ENCODE assay signal across 19 cellular contexts in the genomic region with DNA sequence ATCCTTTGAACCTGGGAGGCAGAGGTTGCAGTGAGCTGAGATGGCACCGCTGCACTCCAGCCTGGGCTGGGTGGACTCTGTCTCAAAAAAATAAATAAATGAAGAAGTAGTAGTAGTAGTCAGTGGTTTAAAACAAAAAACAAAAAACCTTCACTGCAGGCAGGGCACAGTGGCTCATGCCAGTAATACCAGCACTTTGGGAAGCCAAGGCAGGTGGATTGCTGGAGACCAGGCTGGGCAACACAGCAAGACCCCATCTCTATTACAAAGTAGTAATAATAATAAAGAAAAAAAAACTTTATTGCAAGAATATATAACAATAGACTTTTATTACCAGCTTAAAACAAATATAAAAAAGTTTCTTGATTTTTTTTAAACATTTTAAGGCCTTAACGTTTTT. TPM values are rescaled to one million over a fixed set of nuclear protein-coding genes. Genes with fewer than 3 reads are reported as not detected.
A peak's percentile ranks its signal among the peaks of the same experiment; 100 is the strongest.
DNase-seq lines count a peak whose midpoint lies in the region; ATAC-seq and TF ChIP-seq lines count a peak whose summit lies in the region.
"Had no signal": no experiment of that assay in that cellular context is flagged by ENCODE, and none has a peak within 500 bp of the region (broad histone marks: within the 10 kb centered on the region; RNA-seq: fewer than 3 reads in every experiment).

No MANE protein-coding gene starts in this region.

- no peak overlapping the region for H3K4me3 ChIP-seq in SK-N-MC
- H3K4me3 ChIP-seq in vagina, result no peak overlapping the region
- no peak overlapping the region for H3K4me3 ChIP-seq in heart right ventricle
- H3K4me3 ChIP-seq: K562, PC-9 had no signal

- H3K9me3 ChIP-seq in SK-N-MC (ENCODE audit: low read depth, low read length) (no peaks in the 10 kb centered on the region), vagina (no peaks in the 10 kb centered on the region), heart right ventricle (no peaks in the 10 kb centered on the region)
- H3K9me3 ChIP-seq: BE2C had no signal

- H3K4me3 Mint-ChIP-seq in activated CD4-positive, alpha-beta T cell treated with anti-CD3 and anti-CD28 coated beads for 36 hours, result no peak overlapping the region
- H3K4me3 Mint-ChIP-seq in activated CD4-positive, alpha-beta T cell treated with anti-CD3 and anti-CD28 coated beads, Interleukin-2, amount 10 ng/mL, durations not matched to agents 24 days and 14 days, result no peak overlapping the region
- H3K4me3 Mint-ChIP-seq in immature natural killer cell, result peak overlapping the region in 4 of 5 donors; percentile 62 to 75 (median 68)

- no peaks in the 10 kb centered on the region for H3K9me3 Mint-ChIP-seq in activated CD4-positive, alpha-beta T cell treated with anti-CD3 and anti-CD28 coated beads for 36 hours (ENCODE audit: low read depth)
- H3K9me3 Mint-ChIP-seq in activated CD4-positive, alpha-beta T cell treated with anti-CD3 and anti-CD28 coated beads, Interleukin-2, amount 10 ng/mL, durations not matched to agents 24 days and 14 days, result no peaks in the 10 kb centered on the region
- H3K9me3 Mint-ChIP-seq in immature natural killer cell, result no peaks in the 10 kb centered on the region

- H3K9ac ChIP-seq in SK-N-MC (ENCODE audit: insufficient read length), result no peak overlapping the region

- peaks cover 47% of the 10 kb centered on the region for H3K4me1 Mint-ChIP-seq in activated CD4-positive, alpha-beta T cell treated with anti-CD3 and anti-CD28 coated beads for 36 hours
- peaks cover 36% of the 10 kb centered on the region for H3K4me1 Mint-ChIP-seq in activated CD4-positive, alpha-beta T cell treated with anti-CD3 and anti-CD28 coated beads, Interleukin-2, amount 10 ng/mL, durations not matched to agents 24 days and 14 days
- H3K4me1 Mint-ChIP-seq in immature natural killer cell, result peaks cover 69 to 81% of the 10 kb centered on the region in 2 donors

- H3K27me3 ChIP-seq in vagina (no peaks in the 10 kb centered on the region), heart right ventricle (no peaks in the 10 kb centered on the region)
- H3K27me3 ChIP-seq: BE2C had no signal

- H3K36me3 Mint-ChIP-seq in activated CD4-positive, alpha-beta T cell treated with anti-CD3 and anti-CD28 coated beads for 36 hours (ENCODE audit: low read depth), result peaks cover 8% of the 10 kb centered on the region
- H3K36me3 Mint-ChIP-seq in activated CD4-positive, alpha-beta T cell treated with anti-CD3 and anti-CD28 coated beads, Interleukin-2, amount 10 ng/mL, durations not matched to agents 24 days and 14 days (ENCODE audit: low read depth), result peaks cover 20% of the 10 kb centered on the region
- peaks cover 2 to 14% (median 4%) of the 10 kb centered on the region in 3 donors for H3K36me3 Mint-ChIP-seq in immature natural killer cell

- peak overlapping the region; percentile 11 for H3K27ac Mint-ChIP-seq in activated CD4-positive, alpha-beta T cell treated with anti-CD3 and anti-CD28 coated beads for 36 hours
- no peak overlapping the region for H3K27ac Mint-ChIP-seq in activated CD4-positive, alpha-beta T cell treated with anti-CD3 and anti-CD28 coated beads, Interleukin-2, amount 10 ng/mL, durations not matched to agents 24 days and 14 days
- H3K27ac Mint-ChIP-seq in immature natural killer cell, result peak overlapping the region; percentile 40 to 96 (median 84)

- intact Hi-C loops in activated CD4-positive, alpha-beta T cell treated with anti-CD3 and anti-CD28 coated beads for 36 hours (cut with DNase I, micrococcal nuclease), result no loop called here
- intact Hi-C loops in activated CD4-positive, alpha-beta T cell treated with anti-CD3 and anti-CD28 coated beads, Interleukin-2, amount 10 ng/mL, durations not matched to agents 24 days and 14 days (cut with micrococcal nuclease), result no loop called here
- intact Hi-C loops in vagina (cut with DNase I) (no loop called here), heart right ventricle (cut with DNase I) (loop anchor here in 3 of 10 donors (1.0 to 10.0 kb wide), 3 partner anchors 33 to 117 kb away; no protein-coding TSS in a partner anchor)

- peaks cover 24% of the 10 kb centered on the region for H3K36me3 ChIP-seq in SK-N-MC (ENCODE audit: insufficient read depth, low read length)
- H3K36me3 ChIP-seq in vagina, result peaks cover 0 to under 1% of the 10 kb centered on the region in 2 donors
- H3K36me3 ChIP-seq in heart right ventricle, result peaks cover 0 to 29% (median 1%) of the 10 kb centered on the region in 9 donors

- TF ChIP-seq CTCF in vagina (IDR thresholded peaks at IDR 0.05) (no peak), heart right ventricle (IDR thresholded peaks at IDR 0.05) (no peak)

- no peak for ATAC-seq in activated CD4-positive, alpha-beta T cell treated with anti-CD3 and anti-CD28 coated beads for 36 hours
- ATAC-seq in heart right ventricle (no peak), HG02678 (IDR thresholded peaks at IDR 0.05; ENCODE audit: unreplicated experiment) (no peak)
- ATAC-seq: K562 had no signal

- CTCF ChIA-PET in activated CD4-positive, alpha-beta T cell treated with anti-CD3 and anti-CD28 coated beads for 36 hours (lab: Charles Lee), result interaction anchor here (0.6 to 12.7 kb wide), 11 partner anchors 9 to 168 kb away, joined by 3 to 221 read pairs (median 6); partner anchors contain the start of gene NEK9

- POLR2A ChIA-PET in activated CD4-positive, alpha-beta T cell treated with anti-CD3 and anti-CD28 coated beads for 36 hours (lab: Charles Lee), result interaction anchor here (0.7 kb wide), 1 partner anchor 100 kb away, joined by 3 read pairs; no protein-coding TSS in a partner anchor

- WGBS in heart right ventricle, 2 donors, result 91 to 95% methylated on average over 2 of the region's 2 CpGs

- no peak for TF ChIP-seq POLR2A in vagina (IDR thresholded peaks at IDR 0.05)

- DNase-seq in activated CD4-positive, alpha-beta T cell treated with anti-CD3 and anti-CD28 coated beads for 36 hours, result no peak
- DNase-seq in activated CD4-positive, alpha-beta T cell treated with anti-CD3 and anti-CD28 coated beads, Interleukin-2, amount 10 ng/mL, durations not matched to agents 24 days and 14 days, result no peak
- DNase-seq in SK-N-MC (ENCODE audit: low read depth, low spot score), result no peak
- DNase-seq in immature natural killer cell, result no peak
- DNase-seq in vagina (ENCODE audit: extremely low spot score in 2 of 2), result no peak
- no peak for DNase-seq in NCI-H510A treated with DMSO at 0.1 percent for 48 hours (lab: John Stamatoyannopoulos, UW)
- DNase-seq in heart right ventricle, result no peak
- DNase-seq: BE2C, DMS 273 treated with DMSO at 0.1 percent for 48 hours, GF-D8, HCEC 1CT, NCI-H1048, NCI-H1436 treated with DMSO at 0.1 percent for 48 hours, NCI-H2029 treated with DMSO at 0.1 percent for 48 hours, NCI-H524, PC-9 had no signal

- no peaks in the 10 kb centered on the region for H3K27me3 Mint-ChIP-seq in activated CD4-positive, alpha-beta T cell treated with anti-CD3 and anti-CD28 coated beads for 36 hours
- H3K27me3 Mint-ChIP-seq in activated CD4-positive, alpha-beta T cell treated with anti-CD3 and anti-CD28 coated beads, Interleukin-2, amount 10 ng/mL, durations not matched to agents 24 days and 14 days, result no peaks in the 10 kb centered on the region
- H3K27me3 Mint-ChIP-seq in immature natural killer cell (ENCODE audit: low read depth in 3 of 3), result peaks cover 0 to 2% (median 0%) of the 10 kb centered on the region in 3 donors

- H3K27ac ChIP-seq in SK-N-MC, result 0 out of 2 replicates have a peak overlapping the region, but pooled peaks have one; percentile 55
- peak overlapping the region; percentile 1 for H3K27ac ChIP-seq in vagina
- H3K27ac ChIP-seq in heart right ventricle, result peak overlapping the region in 1 of 10 donors; percentile 56
- H3K27ac ChIP-seq: 22Rv1, PC-9 had no signal

- H3K4me1 ChIP-seq in vagina (peaks cover 58% of the 10 kb centered on the region), heart right ventricle (peaks cover 0 to 77% (median 42%) of the 10 kb centered on the region in 9 donors)
- H3K4me1 ChIP-seq: BE2C had no signal

RNA-seq across cellular contexts. Expression of gene NEK9, which starts 13.8 kb away (rescaled TPM):
- total RNA-seq in activated CD4-positive, alpha-beta T cell treated with anti-CD3 and anti-CD28 coated beads for 36 hours, result 10 to 100 TPM; 45.2 to 58.7 TPM
- 66.6 and 68.8 TPM in 2 replicates for total RNA-seq in activated CD4-positive, alpha-beta T cell treated with anti-CD3 and anti-CD28 coated beads, Interleukin-2, amount 10 ng/mL, durations not matched to agents 24 days and 14 days
- polyA plus RNA-seq in immature natural killer cell (10 to 100 TPM; 10.4 to 15.2 (median 12.4) TPM), heart right ventricle (10 to 100 TPM; 26.9 to 51.3 TPM)
- total RNA-seq in vagina (58.4 TPM), heart right ventricle (100 to 1,000 TPM in 9 of 10 donors, 10 to 100 TPM in 1; 97.8 to 138 (median 115) TPM)

RNA-seq across cellular contexts. Expression of gene TMED10, which starts 35.8 kb away (rescaled TPM):
- total RNA-seq in activated CD4-positive, alpha-beta T cell treated with anti-CD3 and anti-CD28 coated beads for 36 hours, result 100 to 1,000 TPM; 179 to 253 TPM
- 192 and 200 TPM in 2 replicates for total RNA-seq in activated CD4-positive, alpha-beta T cell treated with anti-CD3 and anti-CD28 coated beads, Interleukin-2, amount 10 ng/mL, durations not matched to agents 24 days and 14 days
- polyA plus RNA-seq in immature natural killer cell (100 to 1,000 TPM; 379 to 442 (median 439) TPM), heart right ventricle (100 to 1,000 TPM in 1 of 2 donors, 10 to 100 TPM in 1; 29.1 to 196 TPM)
- total RNA-seq in vagina (249 TPM), heart right ventricle (100 to 1,000 TPM; 219 to 366 (median 294) TPM)

Comparison
In these comparisons a context has a peak if more than half of its experiments do, and no peak if none do; other contexts are left out.
1. H3K4me3 Mint-ChIP-seq: peak in immature natural killer cell (4 of 5); none in activated CD4-positive, alpha-beta T cell treated with anti-CD3 and anti-CD28 coated beads for 36 hours (single experiment) and activated CD4-positive, alpha-beta T cell treated with anti-CD3 and anti-CD28 coated beads, Interleukin-2, amount 10 ng/mL, durations not matched to agents 24 days and 14 days (single experiment).